19 cellular contexts compared by ENCODE assay signal in the genomic region with DNA sequence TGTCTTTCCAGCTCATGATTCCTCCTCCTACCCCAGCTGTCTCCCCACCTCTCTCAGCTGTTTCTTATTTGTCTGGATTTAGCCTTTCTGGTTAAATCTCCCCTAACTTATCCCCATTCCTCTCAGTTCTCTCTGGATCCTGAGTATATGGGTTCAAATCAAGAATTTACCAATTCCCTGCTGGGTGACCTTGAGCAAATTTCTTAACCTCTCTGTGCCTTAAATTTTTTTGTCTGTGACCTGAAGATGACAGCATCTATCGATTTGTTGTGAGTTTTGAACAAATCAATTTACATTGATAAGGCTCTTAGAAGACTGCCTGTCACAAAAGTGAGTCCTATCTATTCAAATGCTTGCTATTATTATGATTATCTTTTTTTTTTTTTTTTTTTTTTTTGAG. TPM values are rescaled to one million over a fixed set of nuclear protein-coding genes. Genes with fewer than 3 reads are reported as not detected.
DNase-seq lines count a peak whose midpoint lies in the region; ATAC-seq and TF ChIP-seq lines count a peak whose summit lies in the region.
"Had no signal": no experiment of that assay in that cellular context is flagged by ENCODE, and none has a peak within 500 bp of the region (broad histone marks: within the 10 kb centered on the region; RNA-seq: fewer than 3 reads in every experiment).

No MANE protein-coding gene starts in this region.

- POLR2A ChIA-PET in HEK293 (lab: Yijun Ruan, JAX): no interaction called here

- TF ChIP-seq CTCF in HEK293 (tag by site-specific recombination; IDR thresholded peaks at IDR 0.05) (no peak), WERI-Rb-1 (IDR thresholded peaks at IDR 0.05; ENCODE audit: low read depth, low read length) (no peak), nephron progenitor cell (IDR thresholded peaks at IDR 0.05) (no peak), upper lobe of left lung (IDR thresholded peaks at IDR 0.05) (no peak)

- CTCF ChIA-PET in HEK293 (lab: Yijun Ruan, JAX): no interaction called here

- peak overlapping the region; percentile 53 for H3K27ac Mint-ChIP-seq in nephron progenitor cell
- H3K27ac Mint-ChIP-seq: CD4-positive, alpha-beta T cell; CD8-positive, alpha-beta T cell had no signal

- H3K9me3 ChIP-seq in HEK293 (ENCODE audit: control insufficient read depth, insufficient read depth, low read depth, low read length) (no peaks in the 10 kb centered on the region), WERI-Rb-1 (ENCODE audit: severe bottlenecking) (no peaks in the 10 kb centered on the region), upper lobe of left lung (no peaks in the 10 kb centered on the region)
- H3K9me3 ChIP-seq: BE2C, Caco-2 had no signal

- no peak for TF ChIP-seq EP300 in upper lobe of left lung (IDR thresholded peaks at IDR 0.05)

- TF ChIP-seq POLR2A in upper lobe of left lung (IDR thresholded peaks at IDR 0.05): no peak

- ATAC-seq in HG03460 (IDR thresholded peaks at IDR 0.05; ENCODE audit: unreplicated experiment) (no peak), upper lobe of left lung (ENCODE audit: low FRiP score in 2 of 2) (no peak)
- ATAC-seq: CD8-positive, alpha-beta T cell had no signal

- peaks cover 3% of the 10 kb centered on the region for H3K27me3 Mint-ChIP-seq in nephron progenitor cell (ENCODE audit: low read depth, poor library complexity)

- H3K9me3 Mint-ChIP-seq in nephron progenitor cell: peaks cover 13% of the 10 kb centered on the region
- H3K9me3 Mint-ChIP-seq: CD4-positive, alpha-beta T cell; CD8-positive, alpha-beta T cell had no signal

- WGBS in upper lobe of left lung, 2 donors: 81% methylated on average over 1 of the region's 1 CpG

- no peak for DNase-seq in WERI-Rb-1
- DNase-seq in nephron progenitor cell: no peak
- no peak for DNase-seq in NCI-H748 treated with DMSO at 0.1 percent for 48 hours (lab: John Stamatoyannopoulos, UW)
- DNase-seq in NCI-H510A treated with DMSO at 0.1 percent for 48 hours (lab: John Stamatoyannopoulos, UW): no peak
- no peak for DNase-seq in upper lobe of left lung
- DNase-seq: 8988T; ACHN; BE2C; Caco-2; Calu3; CD4-positive, alpha-beta T cell; CD8-positive, alpha-beta T cell; DMS79 treated with DMSO at 0.1 percent for 48 hours; GF-D8 had no signal

- H3K27ac ChIP-seq in HEK293 (ENCODE audit: extremely low read depth, low read depth, low read length) (no peak overlapping the region), WERI-Rb-1 (peak overlapping the region; percentile 32), upper lobe of left lung (no peak overlapping the region)
- H3K27ac ChIP-seq: BLaER1 treated with 17β-estradiol and CSF1 and Interleukin-3, amounts not matched to agents 10 nM and 100 nM; C4-2B had no signal

- H3K36me3 Mint-ChIP-seq in nephron progenitor cell (ENCODE audit: low read depth): no peaks in the 10 kb centered on the region
- H3K36me3 Mint-ChIP-seq: CD8-positive, alpha-beta T cell had no signal

- H3K4me1 Mint-ChIP-seq in nephron progenitor cell: peaks cover 33% of the 10 kb centered on the region

- no peaks in the 10 kb centered on the region for H3K36me3 ChIP-seq in HEK293 (ENCODE audit: control insufficient read depth in 2 of 2, insufficient read depth in 1 of 2, low read length in 2 of 2)
- no peaks in the 10 kb centered on the region for H3K36me3 ChIP-seq in WERI-Rb-1
- no peaks in the 10 kb centered on the region for H3K36me3 ChIP-seq in upper lobe of left lung
- H3K36me3 ChIP-seq: BE2C; BLaER1 treated with 17β-estradiol and CSF1 and Interleukin-3, amounts not matched to agents 10 nM and 100 nM had no signal

- H3K4me3 ChIP-seq in HEK293 (ENCODE audit: low read depth, low read length) (no peak overlapping the region), WERI-Rb-1 (ENCODE audit: low read depth, low read length) (no peak overlapping the region), upper lobe of left lung (no peak overlapping the region)
- H3K4me3 ChIP-seq: BLaER1 treated with 17β-estradiol and CSF1 and Interleukin-3, amounts not matched to agents 10 nM and 100 nM had no signal

- H3K4me3 Mint-ChIP-seq in nephron progenitor cell: no peak overlapping the region
- H3K4me3 Mint-ChIP-seq: CD4-positive, alpha-beta T cell; CD8-positive, alpha-beta T cell had no signal

- H3K4me1 ChIP-seq in HEK293 (ENCODE audit: control insufficient read depth, insufficient read depth, low read length): no peaks in the 10 kb centered on the region
- peaks cover 0 to 18% (median 7%) of the 10 kb centered on the region in 4 donors for H3K4me1 ChIP-seq in upper lobe of left lung
- H3K4me1 ChIP-seq: Caco-2 had no signal

- H3K27me3 ChIP-seq in WERI-Rb-1 (ENCODE audit: insufficient read depth, low read depth, severe bottlenecking) (no peaks in the 10 kb centered on the region), upper lobe of left lung (no peaks in the 10 kb centered on the region)
- H3K27me3 ChIP-seq: BE2C; BLaER1 treated with 17β-estradiol and CSF1 and Interleukin-3, amounts not matched to agents 10 nM and 100 nM had no signal

TF ChIP-seq in HEK293, 187 proteins besides CTCF, POLR2A, EP300 and RAD21:
- TF ChIP-seq ZNF768 (tag by site-specific recombination; IDR thresholded peaks at IDR 0.05): peak; percentile 58; the same call in 1 of the 2 replicates
- TF ChIP-seq ZNF133 (tag by site-specific recombination; IDR thresholded peaks at IDR 0.05): no peak

RNA-seq across cellular contexts. Expression of gene KCNG4, which starts 2.0 kb away (rescaled TPM):
- total RNA-seq in upper lobe of left lung: not detected
- total RNA-seq: A673; Caco-2; Calu3; CD4-positive, alpha-beta T cell; CD8-positive, alpha-beta T cell had no signal

RNA-seq across cellular contexts. Expression of gene ADAD2, which starts 50.8 kb away (rescaled TPM):
- 1 to 10 TPM in 1 of 6 donors, not detected in 5; 1.1 TPM for total RNA-seq in upper lobe of left lung
- total RNA-seq: A673; Caco-2; Calu3; CD8-positive, alpha-beta T cell had no signal

RNA-seq across cellular contexts. Expression of gene WFDC1, which starts 52.9 kb away (rescaled TPM):
- 10 to 100 TPM in 3 of 6 donors, 1 to 10 TPM in 3; 3.5 to 63.0 (median 10.2) TPM for total RNA-seq in upper lobe of left lung
- total RNA-seq: A673; Caco-2; Calu3; CD4-positive, alpha-beta T cell; CD8-positive, alpha-beta T cell had no signal

RNA-seq across cellular contexts. Expression of gene TAF1C, which starts 54.9 kb away (rescaled TPM):
- total RNA-seq in upper lobe of left lung: 100 to 1,000 TPM in 2 of 6 donors, 10 to 100 TPM in 4; 23.2 to 227 (median 65.0) TPM
